In genomic region chr4:22969314-22969896, GRCh38 we compare ENCODE assay signal across 18 cellular contexts.
DNase-seq lines count a peak whose midpoint lies in the region; ATAC-seq and TF ChIP-seq lines count a peak whose summit lies in the region.
"Had no signal": no experiment of that assay in that cellular context is flagged by ENCODE, and none has a peak within 500 bp of the region (broad histone marks: within the 10 kb centered on the region; RNA-seq: fewer than 3 reads in every experiment).

No MANE protein-coding gene starts in this region.

- H3K27me3 ChIP-seq in osteoblast (ENCODE audit: insufficient read depth, low read length) = no peaks in the 10 kb centered on the region
- no peaks in the 10 kb centered on the region for H3K27me3 ChIP-seq in sigmoid colon
- no peaks in the 10 kb centered on the region for H3K27me3 ChIP-seq in psoas muscle (ENCODE audit: insufficient read depth in 3 of 3, low read length in 2 of 3)
- H3K27me3 ChIP-seq: gastrocnemius medialis, MG63 had no signal

- in situ Hi-C loops in Caki2 (cut with HindIII; ENCODE audit: low pct_unique_long_range_greater_than_20kb, low sequenced_read_pairs) = no loop called here

- ATAC-seq in psoas muscle = no peak
- no peak for ATAC-seq in activated T-cell treated with anti-CD3 and anti-CD28 coated beads, Interleukin-2, amount 50 U/mL, for 4 hours
- ATAC-seq: activated T-cell treated with anti-CD3 and anti-CD28 coated beads, Interleukin-2, amount 50 U/mL, for 72 hours; gastrocnemius medialis had no signal

- no peak overlapping the region for H3K4me3 ChIP-seq in epithelial cell of esophagus (ENCODE audit: low read length)
- no peak overlapping the region for H3K4me3 ChIP-seq in osteoblast (ENCODE audit: insufficient read depth, low read length)
- no peak overlapping the region for H3K4me3 ChIP-seq in sigmoid colon
- no peak overlapping the region for H3K4me3 ChIP-seq in psoas muscle
- H3K4me3 ChIP-seq: gastrocnemius medialis, MG63, prostate gland had no signal

- H2AFZ ChIP-seq in osteoblast (ENCODE audit: low read length) = peak overlapping the region; percentile 18

- H4K20me1 ChIP-seq in osteoblast (ENCODE audit: insufficient read depth, low read length) = no peaks in the 10 kb centered on the region

- H3K27ac ChIP-seq in osteoblast (ENCODE audit: low read depth, low read length) = peak overlapping the region; percentile 85
- H3K27ac ChIP-seq in sigmoid colon = no peak overlapping the region
- no peak overlapping the region for H3K27ac ChIP-seq in psoas muscle
- H3K27ac ChIP-seq: gastrocnemius medialis, prostate gland had no signal

- peaks cover 27% of the 10 kb centered on the region for H3K4me1 ChIP-seq in osteoblast (ENCODE audit: insufficient read depth, low read length)
- no peaks in the 10 kb centered on the region for H3K4me1 ChIP-seq in sigmoid colon
- no peaks in the 10 kb centered on the region for H3K4me1 ChIP-seq in psoas muscle
- H3K4me1 ChIP-seq: gastrocnemius medialis, prostate gland had no signal

- H3K36me3 ChIP-seq in osteoblast (ENCODE audit: insufficient read depth, low read length) = no peaks in the 10 kb centered on the region
- no peaks in the 10 kb centered on the region for H3K36me3 ChIP-seq in sigmoid colon
- no peaks in the 10 kb centered on the region for H3K36me3 ChIP-seq in psoas muscle (ENCODE audit: insufficient read depth in 1 of 2, low read depth in 1 of 2)
- H3K36me3 ChIP-seq: gastrocnemius medialis, MG63, prostate gland had no signal

- no peak for TF ChIP-seq POLR2A in sigmoid colon (IDR thresholded peaks at IDR 0.05)

- no peaks in the 10 kb centered on the region for H3K79me2 ChIP-seq in osteoblast (ENCODE audit: insufficient read depth, low read length)

- DNase-seq in Caki2 (ENCODE audit: low read depth) = peak; percentile 78
- DNase-seq in NCI-H226 = peak; percentile 71
- DNase-seq in epithelial cell of esophagus (ENCODE audit: low read depth) = peak; percentile 35
- peak; percentile 3 for DNase-seq in osteoblast (ENCODE audit: insufficient read length, low spot score, missing footprints)
- no peak for DNase-seq in sigmoid colon
- no peak for DNase-seq in psoas muscle
- DNase-seq in RKO (ENCODE audit: low spot score) = no peak
- DNase-seq in activated T-cell treated with anti-CD3 and anti-CD28 coated beads, Interleukin-2, amount 50 U/mL, for 4 hours = no peak
- DNase-seq: activated CD4-positive, alpha-beta T cell treated with anti-CD3 and anti-CD28 coated beads for 4 hours; activated T-cell treated with anti-CD3 and anti-CD28 coated beads, Interleukin-2, amount 50 U/mL, for 72 hours; amniotic stem cell; C1 segment of cervical spinal cord; gastrocnemius medialis; kidney; MG63 had no signal

- WGBS in sigmoid colon, 2 donors = 16 to 64% methylated on average over 4 of the region's 4 CpGs
- 78 to 80% (median 78%) methylated on average over 4 of the region's 4 CpGs for WGBS in psoas muscle, 3 donors

- H3K36me3 Mint-ChIP-seq in activated T-cell treated with anti-CD3 and anti-CD28 coated beads, Interleukin-2, amount 50 U/mL, for 4 hours (ENCODE audit: insufficient read depth) = no peaks in the 10 kb centered on the region
- H3K36me3 Mint-ChIP-seq: type B pancreatic cell had no signal

- no peaks in the 10 kb centered on the region for H3K4me1 Mint-ChIP-seq in activated T-cell treated with anti-CD3 and anti-CD28 coated beads, Interleukin-2, amount 50 U/mL, for 4 hours (ENCODE audit: low read depth)

- TF ChIP-seq CTCF in epithelial cell of esophagus (IDR thresholded peaks at IDR 0.05; ENCODE audit: insufficient read depth, low read depth, low read length, missing control alignments) = no peak
- TF ChIP-seq CTCF in osteoblast (IDR thresholded peaks at IDR 0.05; ENCODE audit: extremely low read depth, low read depth, low read length) = no peak
- no peak for TF ChIP-seq CTCF in sigmoid colon (IDR thresholded peaks at IDR 0.05)
- TF ChIP-seq CTCF in psoas muscle (IDR thresholded peaks at IDR 0.05) = no peak

- peaks cover 6% of the 10 kb centered on the region for H3K9me3 Mint-ChIP-seq in activated T-cell treated with anti-CD3 and anti-CD28 coated beads, Interleukin-2, amount 50 U/mL, for 4 hours

- H3K9me3 ChIP-seq in osteoblast (ENCODE audit: low read depth, low read length) = no peaks in the 10 kb centered on the region
- H3K9me3 ChIP-seq in sigmoid colon = peaks cover 0 to 4% (median 0%) of the 10 kb centered on the region in 4 donors
- peaks cover 21% of the 10 kb centered on the region for H3K9me3 ChIP-seq in psoas muscle
- H3K9me3 ChIP-seq: gastrocnemius medialis, prostate gland had no signal

- no peak overlapping the region for H3K4me3 Mint-ChIP-seq in activated T-cell treated with anti-CD3 and anti-CD28 coated beads, Interleukin-2, amount 50 U/mL, for 4 hours
- H3K4me3 Mint-ChIP-seq: activated T-cell treated with anti-CD3 and anti-CD28 coated beads, Interleukin-2, amount 50 U/mL, for 72 hours; T-helper 1 cell treated with Interleukin-12 subunit alpha and Interleukin-12 subunit beta and Interleukin-4 antibody, amounts not matched to agents 30 μg/mL and 1 μg/mL, for 36 hours; type B pancreatic cell had no signal

- H3K27me3 Mint-ChIP-seq in activated T-cell treated with anti-CD3 and anti-CD28 coated beads, Interleukin-2, amount 50 U/mL, for 4 hours (ENCODE audit: low read depth) = no peaks in the 10 kb centered on the region

- intact Hi-C loops in sigmoid colon (cut with DNase I) = no loop called here
- intact Hi-C loops in psoas muscle (cut with DNase I) = no loop called here

- H3K4me2 ChIP-seq in osteoblast (ENCODE audit: insufficient read depth, low read length) = peak overlapping the region; percentile 62

- no peak for TF ChIP-seq EP300 in sigmoid colon (IDR thresholded peaks at IDR 0.05)

Comparison
In these comparisons a context has a peak if more than half of its experiments do, and no peak if none do; other contexts are left out.
1. DNase-seq: peak in Caki2 (single experiment), NCI-H226 (single experiment), epithelial cell of esophagus (single experiment) and osteoblast (single experiment); none in sigmoid colon (single experiment), psoas muscle (0 of 2), RKO (single experiment) and activated T-cell treated with anti-CD3 and anti-CD28 coated beads, Interleukin-2, amount 50 U/mL, for 4 hours (single experiment).